ENCODE assay signal across 8 cellular contexts in the genomic region with DNA sequence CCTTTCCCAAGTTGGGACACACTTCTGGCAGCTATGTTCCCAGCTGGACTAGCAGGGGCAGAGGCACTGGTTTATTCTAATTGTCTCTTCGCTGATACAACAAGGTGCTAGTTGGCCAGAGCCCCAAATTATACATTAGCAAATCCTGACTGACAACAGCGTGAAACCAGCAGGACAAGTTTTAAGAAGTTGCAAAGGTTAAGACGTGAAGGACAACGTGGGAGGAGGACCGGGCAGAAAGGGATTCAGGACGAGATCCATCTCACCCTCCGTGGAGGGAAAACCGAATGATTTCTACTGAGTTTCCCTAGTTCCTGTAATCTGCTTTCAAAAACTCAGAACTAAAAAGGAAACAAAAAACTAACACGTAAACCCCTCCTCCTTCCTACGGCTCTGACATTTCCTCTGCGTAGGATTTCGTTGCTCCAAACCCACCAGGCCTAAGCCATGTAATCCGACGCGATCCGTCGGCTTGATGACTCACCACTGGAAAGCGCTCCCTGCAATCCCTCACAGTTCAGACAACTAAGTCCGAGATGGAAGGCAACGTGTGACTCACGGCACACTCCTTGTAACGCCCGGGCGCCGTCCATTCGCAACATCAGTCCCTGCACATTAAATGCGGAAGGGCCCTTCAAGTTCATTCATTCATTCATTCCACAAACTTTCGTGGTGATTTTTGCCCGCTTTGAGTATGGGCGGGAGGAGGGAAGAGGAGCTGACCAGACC. TPM values are rescaled to one million over a fixed set of nuclear protein-coding genes. Genes with fewer than 3 reads are reported as not detected.
DNase-seq lines count a peak whose midpoint lies in the region; ATAC-seq and TF ChIP-seq lines count a peak whose summit lies in the region.

No MANE protein-coding gene starts in this region.

- TF ChIP-seq CTCF in Caco-2 (IDR thresholded peaks at IDR 0.05; ENCODE audit: insufficient read depth in 1 of 2, low read depth in 1 of 2, low read length in 1 of 2, severe bottlenecking in 1 of 2, unreplicated experiment in 1 of 2) (no peak), PC-9 (conservative IDR thresholded peaks at IDR 0.05) (0 out of 2 replicates have a peak, but pooled peaks have one; percentile 6)

- no peaks in the 10 kb centered on the region for H3K27me3 Mint-ChIP-seq in Caco-2 (ENCODE audit: insufficient read depth, unreplicated experiment)
- H3K27me3 Mint-ChIP-seq in activated T-cell treated with anti-CD3 and anti-CD28 coated beads, Interleukin-2, amount 50 U/mL, for 4 hours (ENCODE audit: low read depth), result no peaks in the 10 kb centered on the region

- H3K9ac ChIP-seq in HUES6 (ENCODE audit: low read length) (peak overlapping the region; percentile 83), mucosa of rectum (ENCODE audit: low read depth in 1 of 2, low read length in 2 of 2) (peak overlapping the region; percentile 74 to 79)

- H3K27me3 ChIP-seq in Caco-2 (replicated peaks; ENCODE audit: control insufficient read depth, insufficient read depth, low read length) (no peaks in the 10 kb centered on the region), HUES6 (ENCODE audit: control insufficient read depth, insufficient read depth, low read length) (no peaks in the 10 kb centered on the region), PC-9 (ENCODE audit: insufficient read depth, low read depth) (no peaks in the 10 kb centered on the region), mucosa of rectum (ENCODE audit: control insufficient read depth in 2 of 2, insufficient read depth in 2 of 2, low read length in 2 of 2) (no peaks in the 10 kb centered on the region)

- H3K36me3 Mint-ChIP-seq in Caco-2 (ENCODE audit: insufficient read depth, unreplicated experiment), result peaks cover 34% of the 10 kb centered on the region
- H3K36me3 Mint-ChIP-seq in activated T-cell treated with anti-CD3 and anti-CD28 coated beads, Interleukin-2, amount 50 U/mL, for 4 hours (ENCODE audit: insufficient read depth), result no peaks in the 10 kb centered on the region

- BruUV-seq in Caco-2 (replicated peaks; lab: Mats Ljungman, UMichigan) (TSS peak; percentile 70), PC-9 (replicated peaks; lab: Mats Ljungman, UMichigan) (TSS peak; percentile 56)

- H3K9me3 ChIP-seq in Caco-2 (no peaks in the 10 kb centered on the region), HUES6 (ENCODE audit: control insufficient read depth, insufficient read depth, low read depth, low read length) (no peaks in the 10 kb centered on the region), PC-9 (ENCODE audit: insufficient read depth, low read depth) (no peaks in the 10 kb centered on the region), mucosa of rectum (ENCODE audit: control insufficient read depth in 2 of 2, low read length in 2 of 2) (no peaks in the 10 kb centered on the region)

- DNase-seq in Caco-2 (peak; percentile 92 to 96), PC-9 (peak; percentile 83 to 98)
- peak; percentile 52 for DNase-seq in activated T-cell treated with anti-CD3 and anti-CD28 coated beads, Interleukin-2, amount 50 U/mL, for 4 hours
- DNase-seq in stimulated activated CD8-positive, alpha-beta memory T cell treated with anti-CD3 and anti-CD28 coated beads, Interleukin-4, amount 100 ng/mL, for 4 hours (ENCODE audit: low read depth in 2 of 2, low spot score in 1 of 2), result peak; percentile 19 to 38

- H3K9me3 Mint-ChIP-seq in Caco-2 (ENCODE audit: unreplicated experiment), result no peaks in the 10 kb centered on the region
- H3K9me3 Mint-ChIP-seq in activated T-cell treated with anti-CD3 and anti-CD28 coated beads, Interleukin-2, amount 50 U/mL, for 4 hours, result no peaks in the 10 kb centered on the region

- POLR2A ChIA-PET in Caco-2 (lab: Charles Lee), result interaction anchor here (0.6 to 0.7 kb wide), 2 partner anchors 62 to 91 kb away, joined by 3 to 5 read pairs; no protein-coding TSS in a partner anchor
- POLR2A ChIA-PET in PC-9 (lab: Charles Lee; ENCODE audit: unreplicated experiment), result interaction anchor here (0.6 kb wide), 1 partner anchor 18 kb away, joined by 3 read pairs; no protein-coding TSS in a partner anchor

- H3K4me3 Mint-ChIP-seq in Caco-2 (ENCODE audit: unreplicated experiment), result peak overlapping the region; percentile 92
- H3K4me3 Mint-ChIP-seq in activated T-cell treated with anti-CD3 and anti-CD28 coated beads, Interleukin-2, amount 50 U/mL, for 4 hours, result peak overlapping the region; percentile 99

- H3K27ac Mint-ChIP-seq in Caco-2 (ENCODE audit: unreplicated experiment), result peak overlapping the region; percentile 98

- no peaks in the 10 kb centered on the region for H3K9me2 ChIP-seq in PC-9 (ENCODE audit: insufficient read depth)

- peaks cover 21% of the 10 kb centered on the region for H3F3A ChIP-seq in PC-9 (ENCODE audit: insufficient read depth, low read depth)

- H3K36me3 ChIP-seq in Caco-2 (ENCODE audit: control insufficient read depth, insufficient read depth, low read length) (no peaks in the 10 kb centered on the region), HUES6 (ENCODE audit: control insufficient read depth, insufficient read depth, low read length) (no peaks in the 10 kb centered on the region), PC-9 (ENCODE audit: low read depth) (no peaks in the 10 kb centered on the region), mucosa of rectum (ENCODE audit: control insufficient read depth in 2 of 2, insufficient read depth in 2 of 2, low read length in 2 of 2) (no peaks in the 10 kb centered on the region)

- peak overlapping the region; percentile 74 for H3K4me3 ChIP-seq in Caco-2 (ENCODE audit: low read depth, low read length)
- H3K4me3 ChIP-seq in HUES6 (ENCODE audit: low read depth, low read length), result peak overlapping the region; percentile 62
- peak overlapping the region; percentile 78 for H3K4me3 ChIP-seq in PC-9
- H3K4me3 ChIP-seq in mucosa of rectum (ENCODE audit: low read length in 2 of 2), result peak overlapping the region; percentile 78 to 83

- intact Hi-C loops in Caco-2 (cut with micrococcal nuclease; ENCODE audit: unreplicated experiment), result loop anchor here (1.0 to 5.0 kb wide), 9 partner anchors 10 to 275 kb away; partner anchors contain the start of genes ATM, C11orf65, EXPH5 and NPAT
- intact Hi-C loops in PC-9 (cut with micrococcal nuclease; ENCODE audit: unreplicated experiment), result loop anchor here (1.0 to 2.0 kb wide), 3 partner anchors 30 to 151 kb away; partner anchors contain the start of genes C11orf65 and EXPH5

- H3K27ac ChIP-seq in HUES6 (ENCODE audit: low read depth, low read length), result peak overlapping the region; percentile 32; the same call in 1 of the 2 replicates
- H3K27ac ChIP-seq in PC-9, result peak overlapping the region; percentile 87
- peak overlapping the region; percentile 93 to 94 for H3K27ac ChIP-seq in mucosa of rectum (ENCODE audit: low read depth in 2 of 2, low read length in 2 of 2)

- H3K79me2 ChIP-seq in PC-9 (ENCODE audit: low read depth), result peaks cover 29% of the 10 kb centered on the region

- ATAC-seq in GM21390 (IDR thresholded peaks at IDR 0.05; ENCODE audit: unreplicated experiment) (peak; percentile 56), esophagus mucosa (peak; percentile 96)
- peak; percentile 83 to 87 for ATAC-seq in activated T-cell treated with anti-CD3 and anti-CD28 coated beads, Interleukin-2, amount 50 U/mL, for 4 hours

- H3K4me1 Mint-ChIP-seq in Caco-2 (ENCODE audit: low read depth, unreplicated experiment), result peaks cover 43% of the 10 kb centered on the region
- H3K4me1 Mint-ChIP-seq in activated T-cell treated with anti-CD3 and anti-CD28 coated beads, Interleukin-2, amount 50 U/mL, for 4 hours (ENCODE audit: low read depth), result peaks cover 21% of the 10 kb centered on the region

- no peaks in the 10 kb centered on the region for H4K20me1 ChIP-seq in PC-9 (ENCODE audit: insufficient read depth)

- H2AFZ ChIP-seq in PC-9, result peak overlapping the region; percentile 93

- CTCF ChIA-PET in Caco-2 (lab: Charles Lee) (no interaction called here), PC-9 (lab: Charles Lee) (interaction anchor here (0.6 kb wide), 1 partner anchor 90 kb away, joined by 4 read pairs; no protein-coding TSS in a partner anchor)

- peak overlapping the region; percentile 81 for H3K4me2 ChIP-seq in PC-9

- H3K4me1 ChIP-seq in Caco-2 (peaks cover 37% of the 10 kb centered on the region), HUES6 (ENCODE audit: control insufficient read depth, insufficient read depth, low read length) (peaks cover 11% of the 10 kb centered on the region), PC-9 (replicated peaks; ENCODE audit: insufficient read depth) (peaks cover 24% of the 10 kb centered on the region), mucosa of rectum (ENCODE audit: control insufficient read depth in 2 of 2, insufficient read depth in 2 of 2, low read length in 2 of 2) (peaks cover 4 to 10% of the 10 kb centered on the region in 2 donors)

RNA-seq across cellular contexts. Expression of gene POGLUT3, which starts 0.7 kb away (rescaled TPM):
- total RNA-seq in Caco-2 (2022) (87.2 and 87.5 TPM in 2 replicates), PC-9 (2021) (19.9 and 31.7 TPM in 2 replicates), esophagus mucosa (15.1 TPM)
- total RNA-seq in activated T-cell treated with anti-CD3 and anti-CD28 coated beads, Interleukin-2, amount 50 U/mL, for 4 hours, result 1 to 10 TPM; 4.8 to 6.2 (median 5.5) TPM

RNA-seq across cellular contexts. Expression of gene C11orf65, which starts 30.2 kb away (rescaled TPM):
- total RNA-seq in Caco-2 (2022), result 0.86 and 1.0 TPM in 2 replicates
- total RNA-seq in PC-9 (2021), result 1.7 and 1.9 TPM in 2 replicates
- total RNA-seq in activated T-cell treated with anti-CD3 and anti-CD28 coated beads, Interleukin-2, amount 50 U/mL, for 4 hours, result under 1 TPM; 0.79 to 0.92 (median 0.91) TPM
- 0.36 TPM for total RNA-seq in esophagus mucosa

Comparison
In these comparisons a context has a peak if more than half of its experiments do, and no peak if none do; other contexts are left out.
1. Peak in every context shown above with its lines: DNase-seq, ATAC-seq, H3K4me3 ChIP-seq and H3K27ac ChIP-seq.
2. DNase-seq: peak in every context shown above with its lines; median percentile 94 in Caco-2; 90 in PC-9; 52 in activated T-cell treated with anti-CD3 and anti-CD28 coated beads, Interleukin-2, amount 50 U/mL, for 4 hours; 28 in stimulated activated CD8-positive, alpha-beta memory T cell treated with anti-CD3 and anti-CD28 coated beads, Interleukin-4, amount 100 ng/mL, for 4 hours.
3. H3K27ac ChIP-seq: peak in every context shown above with its lines; median percentile 94 in mucosa of rectum; 87 in PC-9; 32 in HUES6.